Comparison of ENCODE assay signal across 1 cellular context in the genomic region with DNA sequence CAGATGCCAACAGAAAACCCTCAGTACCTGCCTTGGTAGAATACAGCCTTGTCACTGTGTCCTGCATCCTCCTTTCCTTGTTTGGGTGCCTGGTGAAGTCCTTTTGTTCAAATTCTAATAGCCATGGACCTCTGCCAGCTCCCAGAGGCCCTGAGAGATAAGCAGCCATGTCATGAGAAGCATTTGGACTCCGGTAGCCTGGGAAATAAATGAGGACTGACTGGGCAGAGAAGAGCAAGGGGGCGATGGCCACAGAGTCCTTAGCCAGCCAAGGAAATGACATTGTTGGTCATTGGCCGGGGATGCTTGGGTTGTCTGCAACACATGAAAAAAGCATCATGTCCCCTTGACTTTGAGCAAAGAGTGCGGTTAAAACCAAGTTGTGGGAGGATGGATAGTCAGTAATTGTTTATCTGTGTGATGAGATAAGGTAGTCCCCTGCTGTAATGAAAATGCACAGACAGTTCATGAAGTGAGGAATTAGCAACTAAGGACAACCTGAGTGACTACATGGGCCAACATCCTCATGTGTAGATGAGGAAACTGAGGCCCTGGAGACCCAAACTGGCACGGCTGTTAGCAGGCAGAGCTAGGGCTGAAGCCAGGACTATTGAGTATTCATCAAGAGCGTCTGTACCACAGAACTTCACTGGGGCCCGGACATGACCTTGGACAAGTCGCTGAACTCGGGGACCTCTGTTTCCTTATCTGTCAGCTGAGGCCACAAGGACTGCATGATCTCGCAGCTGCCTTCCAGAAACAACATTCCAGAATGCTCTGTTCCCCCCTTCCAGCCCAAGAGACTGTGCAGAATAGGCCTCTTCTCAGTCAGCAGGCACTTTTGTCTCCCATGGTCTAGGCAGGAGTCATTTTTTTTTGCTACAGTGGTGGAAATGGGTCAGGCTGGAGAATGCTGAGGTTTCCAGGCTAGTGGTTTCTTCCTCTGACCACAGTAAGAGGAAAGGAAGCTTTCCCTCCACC.
TF ChIP-seq lines count a peak whose summit lies in the region.

No MANE protein-coding gene starts in this region.

TF ChIP-seq in K562, 482 proteins besides CTCF, POLR2A, EP300 and RAD21 (continued from another document and continues in another):
- TF ChIP-seq, protein P1, sequence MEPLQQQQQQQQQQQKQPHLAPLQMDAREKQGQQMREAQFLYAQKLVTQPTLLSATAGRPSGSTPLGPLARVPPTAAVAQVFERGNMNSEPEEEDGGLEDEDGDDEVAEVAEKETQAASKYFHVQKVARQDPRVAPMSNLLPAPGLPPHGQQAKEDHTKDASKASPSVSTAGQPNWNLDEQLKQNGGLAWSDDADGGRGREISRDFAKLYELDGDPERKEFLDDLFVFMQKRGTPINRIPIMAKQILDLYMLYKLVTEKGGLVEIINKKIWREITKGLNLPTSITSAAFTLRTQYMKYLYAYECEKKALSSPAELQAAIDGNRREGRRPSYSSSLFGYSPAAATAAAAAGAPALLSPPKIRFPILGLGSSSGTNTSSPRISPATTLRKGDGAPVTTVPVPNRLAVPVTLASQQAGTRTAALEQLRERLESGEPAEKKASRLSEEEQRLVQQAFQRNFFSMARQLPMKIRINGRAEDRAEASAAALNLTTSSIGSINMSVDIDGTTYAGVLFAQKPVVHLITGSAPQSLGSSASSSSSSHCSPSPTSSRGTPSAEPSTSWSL (CRISPR knock-in tag; IDR thresholded peaks at IDR 0.05; ENCODE audit: borderline replicate concordance), result no peak
- TF ChIP-seq ILK (tag; IDR thresholded peaks at IDR 0.05; ENCODE audit: borderline replicate concordance, low read depth) (no peak), TBL1XR1 (IDR thresholded peaks at IDR 0.05; ENCODE audit: low read length in 2 of 2) (0 out of 4 replicates have a peak, but pooled peaks of 1 of the 2 experiments have one; percentile 26), MEF2A (IDR thresholded peaks at IDR 0.05; ENCODE audit: control insufficient read depth, low read depth, low read length) (no peak), ETV5 (CRISPR knock-in tag; IDR thresholded peaks at IDR 0.05; ENCODE audit: low read depth) (no peak), RBFOX2 (IDR thresholded peaks at IDR 0.05; ENCODE audit: low read depth, low read length) (no peak), SMARCC2 (IDR thresholded peaks at IDR 0.05; ENCODE audit: low read depth) (no peak), MEF2D (tag; conservative IDR thresholded peaks at IDR 0.05; ENCODE audit: low read depth) (no peak), ZNF75A (CRISPR knock-in tag; IDR thresholded peaks at IDR 0.05) (no peak), DIDO1 (tag; IDR thresholded peaks at IDR 0.05; ENCODE audit: low read depth) (no peak; the same call in 1 of the 2 replicates), RAD51 (IDR thresholded peaks at IDR 0.05; ENCODE audit: borderline replicate concordance, low read depth) (no peak), CTBP1 (IDR thresholded peaks at IDR 0.05; ENCODE audit: borderline replicate concordance) (peak; percentile 65; the same call in 1 of the 2 replicates), POU5F1 (IDR thresholded peaks at IDR 0.05; ENCODE audit: borderline replicate concordance, low read depth, low read length, partially characterized antibody) (no peak), SIN3B (IDR thresholded peaks at IDR 0.05; ENCODE audit: low read depth) (no peak), ZNF282 (CRISPR knock-in tag; IDR thresholded peaks at IDR 0.05) (no peak), HSF4 (CRISPR knock-in tag; IDR thresholded peaks at IDR 0.05; ENCODE audit: borderline replicate concordance) (no peak), ZNF134 (CRISPR knock-in tag; conservative IDR thresholded peaks at IDR 0.05) (no peak), KDM2B (CRISPR knock-in tag; IDR thresholded peaks at IDR 0.05) (no peak), CBFA2T3 (IDR thresholded peaks at IDR 0.05) (peak; percentile 78), CSDE1 (IDR thresholded peaks at IDR 0.05) (no peak), TGIF2 (CRISPR knock-in tag; IDR thresholded peaks at IDR 0.05) (no peak), ZNF212 (CRISPR knock-in tag; IDR thresholded peaks at IDR 0.05) (no peak), MED1 (CRISPR knock-in tag; IDR thresholded peaks at IDR 0.05; ENCODE audit: borderline replicate concordance) (no peak), SMAD1 (IDR thresholded peaks at IDR 0.05; ENCODE audit: low read depth, low read length, partially characterized antibody) (no peak), CBX8 (IDR thresholded peaks at IDR 0.05; ENCODE audit: borderline replicate concordance, extremely low read depth, low read depth, low read length, poor library complexity, severe bottlenecking) (no peak), GTF2F1 (IDR thresholded peaks at IDR 0.05; ENCODE audit: low read depth, low read length) (no peak), GATAD2B (IDR thresholded peaks at IDR 0.05; ENCODE audit: borderline replicate concordance) (no peak), NFYB (IDR thresholded peaks at IDR 0.05; ENCODE audit: extremely low read depth, insufficient read length) (no peak), ATF7 (IDR thresholded peaks at IDR 0.05) (0 out of 2 replicates have a peak, but pooled peaks have one; percentile 19), SOX6 (IDR thresholded peaks at IDR 0.05) (peak; percentile 56; the same call in 1 of the 2 replicates), NFIC (IDR thresholded peaks at IDR 0.05) (peak; percentile 77), SAFB2 (IDR thresholded peaks at IDR 0.05; ENCODE audit: borderline replicate concordance, low read depth, low read length, severe bottlenecking) (no peak), MCM7 (IDR thresholded peaks at IDR 0.05) (no peak), TCF3 (CRISPR knock-in tag; IDR thresholded peaks at IDR 0.05) (peak; percentile 36; the same call in 1 of the 2 replicates), EGR1 (conservative IDR thresholded peaks at IDR 0.05) (no peak), SIN3A (IDR thresholded peaks at IDR 0.05; ENCODE audit: borderline replicate concordance in 2 of 2, control insufficient read depth in 1 of 2, low read depth in 2 of 2, low read length in 2 of 2) (no peak)
- TF ChIP-seq, protein P2, sequence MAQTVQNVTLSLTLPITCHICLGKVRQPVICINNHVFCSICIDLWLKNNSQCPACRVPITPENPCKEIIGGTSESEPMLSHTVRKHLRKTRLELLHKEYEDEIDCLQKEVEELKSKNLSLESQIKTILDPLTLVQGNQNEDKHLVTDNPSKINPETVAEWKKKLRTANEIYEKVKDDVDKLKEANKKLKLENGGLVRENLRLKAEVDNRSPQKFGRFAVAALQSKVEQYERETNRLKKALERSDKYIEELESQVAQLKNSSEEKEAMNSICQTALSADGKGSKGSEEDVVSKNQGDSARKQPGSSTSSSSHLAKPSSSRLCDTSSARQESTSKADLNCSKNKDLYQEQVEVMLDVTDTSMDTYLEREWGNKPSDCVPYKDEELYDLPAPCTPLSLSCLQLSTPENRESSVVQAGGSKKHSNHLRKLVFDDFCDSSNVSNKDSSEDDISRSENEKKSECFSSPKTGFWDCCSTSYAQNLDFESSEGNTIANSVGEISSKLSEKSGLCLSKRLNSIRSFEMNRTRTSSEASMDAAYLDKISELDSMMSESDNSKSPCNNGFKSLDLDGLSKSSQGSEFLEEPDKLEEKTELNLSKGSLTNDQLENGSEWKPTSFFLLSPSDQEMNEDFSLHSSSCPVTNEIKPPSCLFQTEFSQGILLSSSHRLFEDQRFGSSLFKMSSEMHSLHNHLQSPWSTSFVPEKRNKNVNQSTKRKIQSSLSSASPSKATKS (CRISPR knock-in tag; IDR thresholded peaks at IDR 0.05), result no peak
- TF ChIP-seq, protein P3, sequence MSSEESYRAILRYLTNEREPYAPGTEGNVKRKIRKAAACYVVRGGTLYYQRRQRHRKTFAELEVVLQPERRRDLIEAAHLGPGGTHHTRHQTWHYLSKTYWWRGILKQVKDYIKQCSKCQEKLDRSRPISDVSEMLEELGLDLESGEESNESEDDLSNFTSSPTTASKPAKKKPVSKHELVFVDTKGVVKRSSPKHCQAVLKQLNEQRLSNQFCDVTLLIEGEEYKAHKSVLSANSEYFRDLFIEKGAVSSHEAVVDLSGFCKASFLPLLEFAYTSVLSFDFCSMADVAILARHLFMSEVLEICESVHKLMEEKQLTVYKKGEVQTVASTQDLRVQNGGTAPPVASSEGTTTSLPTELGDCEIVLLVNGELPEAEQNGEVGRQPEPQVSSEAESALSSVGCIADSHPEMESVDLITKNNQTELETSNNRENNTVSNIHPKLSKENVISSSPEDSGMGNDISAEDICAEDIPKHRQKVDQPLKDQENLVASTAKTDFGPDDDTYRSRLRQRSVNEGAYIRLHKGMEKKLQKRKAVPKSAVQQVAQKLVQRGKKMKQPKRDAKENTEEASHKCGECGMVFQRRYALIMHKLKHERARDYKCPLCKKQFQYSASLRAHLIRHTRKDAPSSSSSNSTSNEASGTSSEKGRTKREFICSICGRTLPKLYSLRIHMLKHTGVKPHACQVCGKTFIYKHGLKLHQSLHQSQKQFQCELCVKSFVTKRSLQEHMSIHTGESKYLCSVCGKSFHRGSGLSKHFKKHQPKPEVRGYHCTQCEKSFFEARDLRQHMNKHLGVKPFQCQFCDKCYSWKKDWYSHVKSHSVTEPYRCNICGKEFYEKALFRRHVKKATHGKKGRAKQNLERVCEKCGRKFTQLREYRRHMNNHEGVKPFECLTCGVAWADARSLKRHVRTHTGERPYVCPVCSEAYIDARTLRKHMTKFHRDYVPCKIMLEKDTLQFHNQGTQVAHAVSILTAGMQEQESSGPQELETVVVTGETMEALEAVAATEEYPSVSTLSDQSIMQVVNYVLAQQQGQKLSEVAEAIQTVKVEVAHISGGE (CRISPR knock-in tag; IDR thresholded peaks at IDR 0.05), result no peak
- TF ChIP-seq, protein P4, sequence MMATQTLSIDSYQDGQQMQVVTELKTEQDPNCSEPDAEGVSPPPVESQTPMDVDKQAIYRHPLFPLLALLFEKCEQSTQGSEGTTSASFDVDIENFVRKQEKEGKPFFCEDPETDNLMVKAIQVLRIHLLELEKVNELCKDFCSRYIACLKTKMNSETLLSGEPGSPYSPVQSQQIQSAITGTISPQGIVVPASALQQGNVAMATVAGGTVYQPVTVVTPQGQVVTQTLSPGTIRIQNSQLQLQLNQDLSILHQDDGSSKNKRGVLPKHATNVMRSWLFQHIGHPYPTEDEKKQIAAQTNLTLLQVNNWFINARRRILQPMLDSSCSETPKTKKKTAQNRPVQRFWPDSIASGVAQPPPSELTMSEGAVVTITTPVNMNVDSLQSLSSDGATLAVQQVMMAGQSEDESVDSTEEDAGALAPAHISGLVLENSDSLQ (IDR thresholded peaks at IDR 0.05), result peak; percentile 25; the same call in 1 of the 2 replicates
- TF ChIP-seq, protein P5, sequence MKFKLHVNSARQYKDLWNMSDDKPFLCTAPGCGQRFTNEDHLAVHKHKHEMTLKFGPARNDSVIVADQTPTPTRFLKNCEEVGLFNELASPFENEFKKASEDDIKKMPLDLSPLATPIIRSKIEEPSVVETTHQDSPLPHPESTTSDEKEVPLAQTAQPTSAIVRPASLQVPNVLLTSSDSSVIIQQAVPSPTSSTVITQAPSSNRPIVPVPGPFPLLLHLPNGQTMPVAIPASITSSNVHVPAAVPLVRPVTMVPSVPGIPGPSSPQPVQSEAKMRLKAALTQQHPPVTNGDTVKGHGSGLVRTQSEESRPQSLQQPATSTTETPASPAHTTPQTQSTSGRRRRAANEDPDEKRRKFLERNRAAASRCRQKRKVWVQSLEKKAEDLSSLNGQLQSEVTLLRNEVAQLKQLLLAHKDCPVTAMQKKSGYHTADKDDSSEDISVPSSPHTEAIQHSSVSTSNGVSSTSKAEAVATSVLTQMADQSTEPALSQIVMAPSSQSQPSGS (CRISPR knock-in tag; IDR thresholded peaks at IDR 0.05), result no peak
- TF ChIP-seq, protein P6, sequence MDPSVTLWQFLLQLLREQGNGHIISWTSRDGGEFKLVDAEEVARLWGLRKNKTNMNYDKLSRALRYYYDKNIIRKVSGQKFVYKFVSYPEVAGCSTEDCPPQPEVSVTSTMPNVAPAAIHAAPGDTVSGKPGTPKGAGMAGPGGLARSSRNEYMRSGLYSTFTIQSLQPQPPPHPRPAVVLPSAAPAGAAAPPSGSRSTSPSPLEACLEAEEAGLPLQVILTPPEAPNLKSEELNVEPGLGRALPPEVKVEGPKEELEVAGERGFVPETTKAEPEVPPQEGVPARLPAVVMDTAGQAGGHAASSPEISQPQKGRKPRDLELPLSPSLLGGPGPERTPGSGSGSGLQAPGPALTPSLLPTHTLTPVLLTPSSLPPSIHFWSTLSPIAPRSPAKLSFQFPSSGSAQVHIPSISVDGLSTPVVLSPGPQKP (CRISPR knock-in tag; IDR thresholded peaks at IDR 0.05), result no peak
- TF ChIP-seq, protein P7, sequence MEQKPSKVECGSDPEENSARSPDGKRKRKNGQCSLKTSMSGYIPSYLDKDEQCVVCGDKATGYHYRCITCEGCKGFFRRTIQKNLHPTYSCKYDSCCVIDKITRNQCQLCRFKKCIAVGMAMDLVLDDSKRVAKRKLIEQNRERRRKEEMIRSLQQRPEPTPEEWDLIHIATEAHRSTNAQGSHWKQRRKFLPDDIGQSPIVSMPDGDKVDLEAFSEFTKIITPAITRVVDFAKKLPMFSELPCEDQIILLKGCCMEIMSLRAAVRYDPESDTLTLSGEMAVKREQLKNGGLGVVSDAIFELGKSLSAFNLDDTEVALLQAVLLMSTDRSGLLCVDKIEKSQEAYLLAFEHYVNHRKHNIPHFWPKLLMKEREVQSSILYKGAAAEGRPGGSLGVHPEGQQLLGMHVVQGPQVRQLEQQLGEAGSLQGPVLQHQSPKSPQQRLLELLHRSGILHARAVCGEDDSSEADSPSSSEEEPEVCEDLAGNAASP (IDR thresholded peaks at IDR 0.05), result no peak
- TF ChIP-seq, protein P8, sequence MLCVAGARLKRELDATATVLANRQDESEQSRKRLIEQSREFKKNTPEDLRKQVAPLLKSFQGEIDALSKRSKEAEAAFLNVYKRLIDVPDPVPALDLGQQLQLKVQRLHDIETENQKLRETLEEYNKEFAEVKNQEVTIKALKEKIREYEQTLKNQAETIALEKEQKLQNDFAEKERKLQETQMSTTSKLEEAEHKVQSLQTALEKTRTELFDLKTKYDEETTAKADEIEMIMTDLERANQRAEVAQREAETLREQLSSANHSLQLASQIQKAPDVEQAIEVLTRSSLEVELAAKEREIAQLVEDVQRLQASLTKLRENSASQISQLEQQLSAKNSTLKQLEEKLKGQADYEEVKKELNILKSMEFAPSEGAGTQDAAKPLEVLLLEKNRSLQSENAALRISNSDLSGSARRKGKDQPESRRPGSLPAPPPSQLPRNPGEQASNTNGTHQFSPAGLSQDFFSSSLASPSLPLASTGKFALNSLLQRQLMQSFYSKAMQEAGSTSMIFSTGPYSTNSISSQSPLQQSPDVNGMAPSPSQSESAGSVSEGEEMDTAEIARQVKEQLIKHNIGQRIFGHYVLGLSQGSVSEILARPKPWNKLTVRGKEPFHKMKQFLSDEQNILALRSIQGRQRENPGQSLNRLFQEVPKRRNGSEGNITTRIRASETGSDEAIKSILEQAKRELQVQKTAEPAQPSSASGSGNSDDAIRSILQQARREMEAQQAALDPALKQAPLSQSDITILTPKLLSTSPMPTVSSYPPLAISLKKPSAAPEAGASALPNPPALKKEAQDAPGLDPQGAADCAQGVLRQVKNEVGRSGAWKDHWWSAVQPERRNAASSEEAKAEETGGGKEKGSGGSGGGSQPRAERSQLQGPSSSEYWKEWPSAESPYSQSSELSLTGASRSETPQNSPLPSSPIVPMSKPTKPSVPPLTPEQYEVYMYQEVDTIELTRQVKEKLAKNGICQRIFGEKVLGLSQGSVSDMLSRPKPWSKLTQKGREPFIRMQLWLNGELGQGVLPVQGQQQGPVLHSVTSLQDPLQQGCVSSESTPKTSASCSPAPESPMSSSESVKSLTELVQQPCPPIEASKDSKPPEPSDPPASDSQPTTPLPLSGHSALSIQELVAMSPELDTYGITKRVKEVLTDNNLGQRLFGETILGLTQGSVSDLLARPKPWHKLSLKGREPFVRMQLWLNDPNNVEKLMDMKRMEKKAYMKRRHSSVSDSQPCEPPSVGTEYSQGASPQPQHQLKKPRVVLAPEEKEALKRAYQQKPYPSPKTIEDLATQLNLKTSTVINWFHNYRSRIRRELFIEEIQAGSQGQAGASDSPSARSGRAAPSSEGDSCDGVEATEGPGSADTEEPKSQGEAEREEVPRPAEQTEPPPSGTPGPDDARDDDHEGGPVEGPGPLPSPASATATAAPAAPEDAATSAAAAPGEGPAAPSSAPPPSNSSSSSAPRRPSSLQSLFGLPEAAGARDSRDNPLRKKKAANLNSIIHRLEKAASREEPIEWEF (CRISPR knock-in tag; IDR thresholded peaks at IDR 0.05), result no peak
